In the genomic region with DNA sequence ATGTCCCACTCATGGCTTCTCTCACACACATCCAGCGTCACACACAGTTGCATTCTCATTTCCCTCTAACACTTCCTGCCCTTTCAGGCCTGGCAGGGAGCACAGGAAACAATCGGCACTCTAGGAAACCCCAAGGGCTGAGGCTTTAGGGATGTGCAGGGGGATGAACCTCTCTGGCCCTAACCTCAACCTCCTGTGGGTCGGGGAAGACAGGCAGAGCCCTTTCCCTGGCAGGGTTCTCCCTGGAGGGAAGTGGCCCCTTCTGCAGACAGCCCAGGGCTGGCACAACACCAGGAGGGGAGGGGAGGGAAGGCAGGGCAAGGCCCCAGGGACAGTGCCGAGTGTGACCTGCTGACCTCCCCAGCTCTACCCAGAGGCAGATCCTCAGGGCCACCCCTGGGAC, we compare ENCODE assay signal across 2 cellular contexts.
A peak's percentile ranks its signal among the peaks of the same experiment; 100 is the strongest.
TF ChIP-seq lines count a peak whose summit lies in the region.

No MANE protein-coding gene starts in this region.

TF ChIP-seq in HepG2, 621 proteins besides CTCF, POLR2A, EP300 and RAD21:
- TF ChIP-seq HNRNPL (IDR thresholded peaks at IDR 0.05; ENCODE audit: low read depth, low read length): 0 out of 2 replicates have a peak, but pooled peaks have one; percentile 30
- TF ChIP-seq MAFG (CRISPR knock-in tag; IDR thresholded peaks at IDR 0.05): no peak
- peak; percentile 34; the same call in 1 of the 2 replicates for TF ChIP-seq MTA1 (CRISPR knock-in tag; IDR thresholded peaks at IDR 0.05; ENCODE audit: borderline replicate concordance)

TF ChIP-seq in K562, 482 proteins besides CTCF, POLR2A, EP300 and RAD21 (continues in another document):
- TF ChIP-seq CSDE1 (IDR thresholded peaks at IDR 0.05) (no peak), KLF1 (tag; IDR thresholded peaks at IDR 0.05) (no peak), NFATC3 (IDR thresholded peaks at IDR 0.05) (no peak), TGIF2 (CRISPR knock-in tag; IDR thresholded peaks at IDR 0.05) (0 out of 2 replicates have a peak, but pooled peaks have one; percentile 26), SREBF1 (IDR thresholded peaks at IDR 0.05; ENCODE audit: borderline replicate concordance, low read depth, low read length) (no peak), DPF2 (IDR thresholded peaks at IDR 0.05) (no peak), SIRT6 (IDR thresholded peaks at IDR 0.05; ENCODE audit: low read depth, low read length) (no peak), PCBP2 (IDR thresholded peaks at IDR 0.05; ENCODE audit: low read depth, low read length, poor library complexity, severe bottlenecking) (no peak), ZEB2 (IDR thresholded peaks at IDR 0.05) (no peak), PTRF (tag; IDR thresholded peaks at IDR 0.05) (no peak), CEBPB (tag; IDR thresholded peaks at IDR 0.05) (no peak), YBX1 (IDR thresholded peaks at IDR 0.05) (no peak), CEBPG (CRISPR knock-in tag; IDR thresholded peaks at IDR 0.05) (peak; percentile 35; the same call in 1 of the 2 replicates), CEBPG (tag; conservative IDR thresholded peaks at IDR 0.05 in 1 of 2, IDR thresholded peaks at IDR 0.05 in 1 of 2) (no peak), MCM2 (IDR thresholded peaks at IDR 0.05; ENCODE audit: low read depth) (no peak), ZNF766 (CRISPR knock-in tag; conservative IDR thresholded peaks at IDR 0.05) (no peak), MTF1 (CRISPR knock-in tag; IDR thresholded peaks at IDR 0.05; ENCODE audit: borderline replicate concordance) (no peak), DDX20 (tag; IDR thresholded peaks at IDR 0.05; ENCODE audit: low read depth) (no peak), SMARCA5 (IDR thresholded peaks at IDR 0.05) (no peak), MAFK (IDR thresholded peaks at IDR 0.05; ENCODE audit: low read length) (no peak), NR2C2 (CRISPR knock-in tag; IDR thresholded peaks at IDR 0.05) (no peak), NR2C2 (tag; IDR thresholded peaks at IDR 0.05) (no peak), ZNF717 (CRISPR knock-in tag; IDR thresholded peaks at IDR 0.05) (no peak), ZNF77 (CRISPR knock-in tag; IDR thresholded peaks at IDR 0.05) (no peak), LCOR (CRISPR knock-in tag; IDR thresholded peaks at IDR 0.05) (no peak), ZNF695 (CRISPR knock-in tag; IDR thresholded peaks at IDR 0.05) (no peak), ARID2 (IDR thresholded peaks at IDR 0.05) (no peak), SAP30 (IDR thresholded peaks at IDR 0.05; ENCODE audit: borderline replicate concordance, insufficient read depth, low read depth, low read length, poor library complexity, severe bottlenecking) (no peak), CHD1 (IDR thresholded peaks at IDR 0.05; ENCODE audit: low read length) (no peak), ZKSCAN8 (CRISPR knock-in tag; IDR thresholded peaks at IDR 0.05) (no peak)
- TF ChIP-seq, protein P1, sequence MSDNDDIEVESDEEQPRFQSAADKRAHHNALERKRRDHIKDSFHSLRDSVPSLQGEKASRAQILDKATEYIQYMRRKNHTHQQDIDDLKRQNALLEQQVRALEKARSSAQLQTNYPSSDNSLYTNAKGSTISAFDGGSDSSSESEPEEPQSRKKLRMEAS (CRISPR knock-in tag; IDR thresholded peaks at IDR 0.05): peak; percentile 48; the same call in 1 of the 2 replicates
- TF ChIP-seq, protein P2, sequence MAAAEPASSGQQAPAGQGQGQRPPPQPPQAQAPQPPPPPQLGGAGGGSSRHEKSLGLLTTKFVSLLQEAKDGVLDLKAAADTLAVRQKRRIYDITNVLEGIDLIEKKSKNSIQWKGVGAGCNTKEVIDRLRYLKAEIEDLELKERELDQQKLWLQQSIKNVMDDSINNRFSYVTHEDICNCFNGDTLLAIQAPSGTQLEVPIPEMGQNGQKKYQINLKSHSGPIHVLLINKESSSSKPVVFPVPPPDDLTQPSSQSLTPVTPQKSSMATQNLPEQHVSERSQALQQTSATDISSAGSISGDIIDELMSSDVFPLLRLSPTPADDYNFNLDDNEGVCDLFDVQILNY (CRISPR knock-in tag; IDR thresholded peaks at IDR 0.05): no peak
- TF ChIP-seq, protein P3, sequence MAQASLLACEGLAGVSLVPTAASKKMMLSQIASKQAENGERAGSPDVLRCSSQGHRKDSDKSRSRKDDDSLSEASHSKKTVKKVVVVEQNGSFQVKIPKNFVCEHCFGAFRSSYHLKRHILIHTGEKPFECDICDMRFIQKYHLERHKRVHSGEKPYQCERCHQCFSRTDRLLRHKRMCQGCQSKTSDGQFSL (CRISPR knock-in tag; IDR thresholded peaks at IDR 0.05): no peak
- TF ChIP-seq, protein P3 (tag; IDR thresholded peaks at IDR 0.05): no peak
- TF ChIP-seq, protein P4, sequence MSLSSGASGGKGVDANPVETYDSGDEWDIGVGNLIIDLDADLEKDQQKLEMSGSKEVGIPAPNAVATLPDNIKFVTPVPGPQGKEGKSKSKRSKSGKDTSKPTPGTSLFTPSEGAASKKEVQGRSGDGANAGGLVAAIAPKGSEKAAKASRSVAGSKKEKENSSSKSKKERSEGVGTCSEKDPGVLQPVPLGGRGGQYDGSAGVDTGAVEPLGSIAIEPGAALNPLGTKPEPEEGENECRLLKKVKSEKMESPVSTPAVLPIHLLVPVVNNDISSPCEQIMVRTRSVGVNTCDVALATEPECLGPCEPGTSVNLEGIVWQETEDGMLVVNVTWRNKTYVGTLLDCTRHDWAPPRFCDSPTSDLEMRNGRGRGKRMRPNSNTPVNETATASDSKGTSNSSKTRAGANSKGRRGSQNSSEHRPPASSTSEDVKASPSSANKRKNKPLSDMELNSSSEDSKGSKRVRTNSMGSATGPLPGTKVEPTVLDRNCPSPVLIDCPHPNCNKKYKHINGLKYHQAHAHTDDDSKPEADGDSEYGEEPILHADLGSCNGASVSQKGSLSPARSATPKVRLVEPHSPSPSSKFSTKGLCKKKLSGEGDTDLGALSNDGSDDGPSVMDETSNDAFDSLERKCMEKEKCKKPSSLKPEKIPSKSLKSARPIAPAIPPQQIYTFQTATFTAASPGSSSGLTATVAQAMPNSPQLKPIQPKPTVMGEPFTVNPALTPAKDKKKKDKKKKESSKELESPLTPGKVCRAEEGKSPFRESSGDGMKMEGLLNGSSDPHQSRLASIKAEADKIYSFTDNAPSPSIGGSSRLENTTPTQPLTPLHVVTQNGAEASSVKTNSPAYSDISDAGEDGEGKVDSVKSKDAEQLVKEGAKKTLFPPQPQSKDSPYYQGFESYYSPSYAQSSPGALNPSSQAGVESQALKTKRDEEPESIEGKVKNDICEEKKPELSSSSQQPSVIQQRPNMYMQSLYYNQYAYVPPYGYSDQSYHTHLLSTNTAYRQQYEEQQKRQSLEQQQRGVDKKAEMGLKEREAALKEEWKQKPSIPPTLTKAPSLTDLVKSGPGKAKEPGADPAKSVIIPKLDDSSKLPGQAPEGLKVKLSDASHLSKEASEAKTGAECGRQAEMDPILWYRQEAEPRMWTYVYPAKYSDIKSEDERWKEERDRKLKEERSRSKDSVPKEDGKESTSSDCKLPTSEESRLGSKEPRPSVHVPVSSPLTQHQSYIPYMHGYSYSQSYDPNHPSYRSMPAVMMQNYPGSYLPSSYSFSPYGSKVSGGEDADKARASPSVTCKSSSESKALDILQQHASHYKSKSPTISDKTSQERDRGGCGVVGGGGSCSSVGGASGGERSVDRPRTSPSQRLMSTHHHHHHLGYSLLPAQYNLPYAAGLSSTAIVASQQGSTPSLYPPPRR (CRISPR knock-in tag; IDR thresholded peaks at IDR 0.05; ENCODE audit: borderline replicate concordance): no peak
- TF ChIP-seq, protein P5, sequence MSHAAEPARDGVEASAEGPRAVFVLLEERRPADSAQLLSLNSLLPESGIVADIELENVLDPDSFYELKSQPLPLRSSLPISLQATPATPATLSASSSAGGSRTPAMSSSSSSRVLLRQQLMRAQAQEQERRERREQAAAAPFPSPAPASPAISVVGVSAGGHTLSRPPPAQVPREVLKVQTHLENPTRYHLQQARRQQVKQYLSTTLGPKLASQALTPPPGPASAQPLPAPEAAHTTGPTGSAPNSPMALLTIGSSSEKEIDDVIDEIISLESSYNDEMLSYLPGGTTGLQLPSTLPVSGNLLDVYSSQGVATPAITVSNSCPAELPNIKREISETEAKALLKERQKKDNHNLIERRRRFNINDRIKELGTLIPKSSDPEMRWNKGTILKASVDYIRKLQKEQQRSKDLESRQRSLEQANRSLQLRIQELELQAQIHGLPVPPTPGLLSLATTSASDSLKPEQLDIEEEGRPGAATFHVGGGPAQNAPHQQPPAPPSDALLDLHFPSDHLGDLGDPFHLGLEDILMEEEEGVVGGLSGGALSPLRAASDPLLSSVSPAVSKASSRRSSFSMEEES (CRISPR knock-in tag; IDR thresholded peaks at IDR 0.05): no peak
- TF ChIP-seq, protein P6, sequence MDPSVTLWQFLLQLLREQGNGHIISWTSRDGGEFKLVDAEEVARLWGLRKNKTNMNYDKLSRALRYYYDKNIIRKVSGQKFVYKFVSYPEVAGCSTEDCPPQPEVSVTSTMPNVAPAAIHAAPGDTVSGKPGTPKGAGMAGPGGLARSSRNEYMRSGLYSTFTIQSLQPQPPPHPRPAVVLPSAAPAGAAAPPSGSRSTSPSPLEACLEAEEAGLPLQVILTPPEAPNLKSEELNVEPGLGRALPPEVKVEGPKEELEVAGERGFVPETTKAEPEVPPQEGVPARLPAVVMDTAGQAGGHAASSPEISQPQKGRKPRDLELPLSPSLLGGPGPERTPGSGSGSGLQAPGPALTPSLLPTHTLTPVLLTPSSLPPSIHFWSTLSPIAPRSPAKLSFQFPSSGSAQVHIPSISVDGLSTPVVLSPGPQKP (CRISPR knock-in tag; IDR thresholded peaks at IDR 0.05): no peak
- TF ChIP-seq, protein P7, sequence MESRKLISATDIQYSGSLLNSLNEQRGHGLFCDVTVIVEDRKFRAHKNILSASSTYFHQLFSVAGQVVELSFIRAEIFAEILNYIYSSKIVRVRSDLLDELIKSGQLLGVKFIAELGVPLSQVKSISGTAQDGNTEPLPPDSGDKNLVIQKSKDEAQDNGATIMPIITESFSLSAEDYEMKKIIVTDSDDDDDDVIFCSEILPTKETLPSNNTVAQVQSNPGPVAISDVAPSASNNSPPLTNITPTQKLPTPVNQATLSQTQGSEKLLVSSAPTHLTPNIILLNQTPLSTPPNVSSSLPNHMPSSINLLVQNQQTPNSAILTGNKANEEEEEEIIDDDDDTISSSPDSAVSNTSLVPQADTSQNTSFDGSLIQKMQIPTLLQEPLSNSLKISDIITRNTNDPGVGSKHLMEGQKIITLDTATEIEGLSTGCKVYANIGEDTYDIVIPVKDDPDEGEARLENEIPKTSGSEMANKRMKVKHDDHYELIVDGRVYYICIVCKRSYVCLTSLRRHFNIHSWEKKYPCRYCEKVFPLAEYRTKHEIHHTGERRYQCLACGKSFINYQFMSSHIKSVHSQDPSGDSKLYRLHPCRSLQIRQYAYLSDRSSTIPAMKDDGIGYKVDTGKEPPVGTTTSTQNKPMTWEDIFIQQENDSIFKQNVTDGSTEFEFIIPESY (CRISPR knock-in tag; IDR thresholded peaks at IDR 0.05): no peak
- TF ChIP-seq, protein P8, sequence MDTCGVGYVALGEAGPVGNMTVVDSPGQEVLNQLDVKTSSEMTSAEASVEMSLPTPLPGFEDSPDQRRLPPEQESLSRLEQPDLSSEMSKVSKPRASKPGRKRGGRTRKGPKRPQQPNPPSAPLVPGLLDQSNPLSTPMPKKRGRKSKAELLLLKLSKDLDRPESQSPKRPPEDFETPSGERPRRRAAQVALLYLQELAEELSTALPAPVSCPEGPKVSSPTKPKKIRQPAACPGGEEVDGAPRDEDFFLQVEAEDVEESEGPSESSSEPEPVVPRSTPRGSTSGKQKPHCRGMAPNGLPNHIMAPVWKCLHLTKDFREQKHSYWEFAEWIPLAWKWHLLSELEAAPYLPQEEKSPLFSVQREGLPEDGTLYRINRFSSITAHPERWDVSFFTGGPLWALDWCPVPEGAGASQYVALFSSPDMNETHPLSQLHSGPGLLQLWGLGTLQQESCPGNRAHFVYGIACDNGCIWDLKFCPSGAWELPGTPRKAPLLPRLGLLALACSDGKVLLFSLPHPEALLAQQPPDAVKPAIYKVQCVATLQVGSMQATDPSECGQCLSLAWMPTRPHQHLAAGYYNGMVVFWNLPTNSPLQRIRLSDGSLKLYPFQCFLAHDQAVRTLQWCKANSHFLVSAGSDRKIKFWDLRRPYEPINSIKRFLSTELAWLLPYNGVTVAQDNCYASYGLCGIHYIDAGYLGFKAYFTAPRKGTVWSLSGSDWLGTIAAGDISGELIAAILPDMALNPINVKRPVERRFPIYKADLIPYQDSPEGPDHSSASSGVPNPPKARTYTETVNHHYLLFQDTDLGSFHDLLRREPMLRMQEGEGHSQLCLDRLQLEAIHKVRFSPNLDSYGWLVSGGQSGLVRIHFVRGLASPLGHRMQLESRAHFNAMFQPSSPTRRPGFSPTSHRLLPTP (IDR thresholded peaks at IDR 0.05; ENCODE audit: borderline replicate concordance, extremely low read depth, insufficient read length): no peak
- TF ChIP-seq, protein P9, sequence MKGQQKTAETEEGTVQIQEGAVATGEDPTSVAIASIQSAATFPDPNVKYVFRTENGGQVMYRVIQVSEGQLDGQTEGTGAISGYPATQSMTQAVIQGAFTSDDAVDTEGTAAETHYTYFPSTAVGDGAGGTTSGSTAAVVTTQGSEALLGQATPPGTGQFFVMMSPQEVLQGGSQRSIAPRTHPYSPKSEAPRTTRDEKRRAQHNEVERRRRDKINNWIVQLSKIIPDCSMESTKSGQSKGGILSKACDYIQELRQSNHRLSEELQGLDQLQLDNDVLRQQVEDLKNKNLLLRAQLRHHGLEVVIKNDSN (CRISPR knock-in tag; IDR thresholded peaks at IDR 0.05): peak; percentile 21; the same call in 1 of the 2 replicates
- TF ChIP-seq, protein P10, sequence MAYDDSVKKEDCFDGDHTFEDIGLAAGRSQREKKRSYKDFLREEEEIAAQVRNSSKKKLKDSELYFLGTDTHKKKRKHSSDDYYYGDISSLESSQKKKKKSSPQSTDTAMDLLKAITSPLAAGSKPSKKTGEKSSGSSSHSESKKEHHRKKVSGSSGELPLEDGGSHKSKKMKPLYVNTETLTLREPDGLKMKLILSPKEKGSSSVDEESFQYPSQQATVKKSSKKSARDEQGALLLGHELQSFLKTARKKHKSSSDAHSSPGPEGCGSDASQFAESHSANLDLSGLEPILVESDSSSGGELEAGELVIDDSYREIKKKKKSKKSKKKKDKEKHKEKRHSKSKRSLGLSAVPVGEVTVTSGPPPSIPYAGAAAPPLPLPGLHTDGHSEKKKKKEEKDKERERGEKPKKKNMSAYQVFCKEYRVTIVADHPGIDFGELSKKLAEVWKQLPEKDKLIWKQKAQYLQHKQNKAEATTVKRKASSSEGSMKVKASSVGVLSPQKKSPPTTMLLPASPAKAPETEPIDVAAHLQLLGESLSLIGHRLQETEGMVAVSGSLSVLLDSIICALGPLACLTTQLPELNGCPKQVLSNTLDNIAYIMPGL (CRISPR knock-in tag; IDR thresholded peaks at IDR 0.05): no peak
- TF ChIP-seq, protein P11, sequence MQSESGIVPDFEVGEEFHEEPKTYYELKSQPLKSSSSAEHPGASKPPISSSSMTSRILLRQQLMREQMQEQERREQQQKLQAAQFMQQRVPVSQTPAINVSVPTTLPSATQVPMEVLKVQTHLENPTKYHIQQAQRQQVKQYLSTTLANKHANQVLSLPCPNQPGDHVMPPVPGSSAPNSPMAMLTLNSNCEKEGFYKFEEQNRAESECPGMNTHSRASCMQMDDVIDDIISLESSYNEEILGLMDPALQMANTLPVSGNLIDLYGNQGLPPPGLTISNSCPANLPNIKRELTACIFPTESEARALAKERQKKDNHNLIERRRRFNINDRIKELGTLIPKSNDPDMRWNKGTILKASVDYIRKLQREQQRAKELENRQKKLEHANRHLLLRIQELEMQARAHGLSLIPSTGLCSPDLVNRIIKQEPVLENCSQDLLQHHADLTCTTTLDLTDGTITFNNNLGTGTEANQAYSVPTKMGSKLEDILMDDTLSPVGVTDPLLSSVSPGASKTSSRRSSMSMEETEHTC (IDR thresholded peaks at IDR 0.05): no peak
